8 cellular contexts compared by ENCODE assay signal in genomic region chr3:128549283-128550112, GRCh38. TPM values are rescaled to one million over a fixed set of nuclear protein-coding genes. Genes with fewer than 3 reads are reported as not detected.
DNase-seq lines count a peak whose midpoint lies in the region; ATAC-seq, FAIRE-seq and TF ChIP-seq lines count a peak whose summit lies in the region.

No MANE protein-coding gene starts in this region.

- no peaks in the 10 kb centered on the region for H3K36me3 Mint-ChIP-seq in activated naive CD4-positive, alpha-beta T cell treated with anti-CD3 and anti-CD28 coated beads for 36 hours (ENCODE audit: low read depth)

- no peaks in the 10 kb centered on the region for H3K36me3 ChIP-seq in bronchial epithelial cell (ENCODE audit: control insufficient read depth, insufficient read depth, low read length)
- no peaks in the 10 kb centered on the region for H3K36me3 ChIP-seq in stomach

- H3K27ac ChIP-seq in stomach: peak overlapping the region in 4 of 5 donors; percentile 12 to 41 (median 28)

- DNase-seq in HS-27A (ENCODE audit: low read depth) (peak; percentile 81), bronchial epithelial cell (ENCODE audit: low read depth) (peak; percentile 71), kidney glomerular epithelial cell (lab: John Stamatoyannopoulos, UW) (peak; percentile 57), stomach (peak; percentile 29), DMS153 (lab: John Stamatoyannopoulos, UW) (no peak), SKM-1 treated with dmso at 0.1 percent for 144 hours (lab: John Stamatoyannopoulos, UW; ENCODE audit: unreplicated experiment) (no peak)
- DNase-seq in activated naive CD4-positive, alpha-beta T cell treated with anti-CD3 and anti-CD28 coated beads for 36 hours: no peak

- no peak for TF ChIP-seq CTCF in bronchial epithelial cell (IDR thresholded peaks at IDR 0.05; ENCODE audit: insufficient read depth, low read length, severe bottlenecking)
- TF ChIP-seq CTCF in stomach (IDR thresholded peaks at IDR 0.05): no peak

- H3K27me3 Mint-ChIP-seq in activated naive CD4-positive, alpha-beta T cell treated with anti-CD3 and anti-CD28 coated beads for 36 hours (ENCODE audit: low read depth): peaks cover 32% of the 10 kb centered on the region

- H3K4me3 Mint-ChIP-seq in activated naive CD4-positive, alpha-beta T cell treated with anti-CD3 and anti-CD28 coated beads for 36 hours: no peak overlapping the region

- no peak for FAIRE-seq in bronchial epithelial cell (lab: Jason Lieb, UNC)

- H3K9me3 Mint-ChIP-seq in activated naive CD4-positive, alpha-beta T cell treated with anti-CD3 and anti-CD28 coated beads for 36 hours: no peaks in the 10 kb centered on the region

- H3K27me3 ChIP-seq in bronchial epithelial cell (ENCODE audit: control insufficient read depth, insufficient read depth, low read length) (no peaks in the 10 kb centered on the region), stomach (peaks cover 0 to 36% (median 9%) of the 10 kb centered on the region in 3 donors)

- H3K4me1 ChIP-seq in stomach: peaks cover 0 to 9% (median 3%) of the 10 kb centered on the region in 4 donors

- H3K4me3 ChIP-seq in bronchial epithelial cell (ENCODE audit: low read depth, low read length) (no peak overlapping the region), stomach (no peak overlapping the region)

- TF ChIP-seq EP300 in stomach (IDR thresholded peaks at IDR 0.05): peak; percentile 50

- H3K4me1 Mint-ChIP-seq in activated naive CD4-positive, alpha-beta T cell treated with anti-CD3 and anti-CD28 coated beads for 36 hours (ENCODE audit: low read depth): no peaks in the 10 kb centered on the region

- 48 to 53% (median 50%) methylated on average over 20 of the region's 20 CpGs for WGBS in stomach, 5 donors

- intact Hi-C loops in stomach (cut with DNase I; ENCODE audit: low total_unique reads): no loop called here
- intact Hi-C loops in activated naive CD4-positive, alpha-beta T cell treated with anti-CD3 and anti-CD28 coated beads for 36 hours (cut with micrococcal nuclease): no loop called here

- CTCF ChIA-PET in activated naive CD4-positive, alpha-beta T cell treated with anti-CD3 and anti-CD28 coated beads for 36 hours (lab: Charles Lee): no interaction called here

- ATAC-seq in HG03439 (IDR thresholded peaks at IDR 0.05; ENCODE audit: unreplicated experiment): no peak

- no peaks in the 10 kb centered on the region for H3K9me3 ChIP-seq in stomach

- no peak overlapping the region for H3K27ac Mint-ChIP-seq in activated naive CD4-positive, alpha-beta T cell treated with anti-CD3 and anti-CD28 coated beads for 36 hours

- no peak for TF ChIP-seq POLR2A in stomach (IDR thresholded peaks at IDR 0.05)

RNA-seq across cellular contexts. Expression of gene GATA2, which starts 56.5 kb away (rescaled TPM):
- total RNA-seq in bronchial epithelial cell (under 0.01 TPM in 1 of 2 replicates, not detected in the other), stomach (1 to 10 TPM; 2.6 to 9.1 (median 5.3) TPM)
- 1 to 10 TPM; 2.3 to 3.5 (median 3.3) TPM for polyA plus RNA-seq in stomach
- under 1 TPM in 1 of 2 experiments, not detected in 1; 0.35 TPM for total RNA-seq in activated naive CD4-positive, alpha-beta T cell treated with anti-CD3 and anti-CD28 coated beads for 36 hours

Comparison
In these comparisons a context has a peak if more than half of its experiments do, and no peak if none do; other contexts are left out.
1. DNase-seq: peak in HS-27A (single experiment), bronchial epithelial cell (single experiment), kidney glomerular epithelial cell (single experiment) and stomach (single experiment); none in DMS153 (single experiment), activated naive CD4-positive, alpha-beta T cell treated with anti-CD3 and anti-CD28 coated beads for 36 hours (single experiment) and SKM-1 treated with dmso at 0.1 percent for 144 hours (single experiment).